Comparison of ENCODE assay signal across 21 cellular contexts in the genomic region with DNA sequence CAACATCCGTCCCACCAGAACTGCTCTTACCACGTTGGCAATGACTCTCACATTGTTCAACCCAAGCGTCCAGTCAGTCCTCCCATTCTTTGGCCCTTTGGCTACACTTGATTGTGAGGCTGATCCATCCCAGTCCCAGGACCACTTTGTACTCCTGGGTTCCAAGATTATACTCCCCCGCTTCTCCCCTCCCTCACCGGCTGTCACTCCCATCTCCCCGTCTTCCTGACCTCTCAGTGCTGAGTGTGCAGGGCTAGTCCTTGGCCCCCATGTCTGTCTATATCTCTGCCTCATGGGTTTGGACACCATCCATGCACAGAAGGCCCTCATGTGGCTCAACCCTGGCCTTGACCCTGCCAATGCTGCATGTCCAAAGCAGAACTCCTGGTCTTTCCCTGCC. TPM values are rescaled to one million over a fixed set of nuclear protein-coding genes. Genes with fewer than 3 reads are reported as not detected.
A peak's percentile ranks its signal among the peaks of the same experiment; 100 is the strongest.
DNase-seq lines count a peak whose midpoint lies in the region; TF ChIP-seq lines count a peak whose summit lies in the region.
"Had no signal": no experiment of that assay in that cellular context is flagged by ENCODE, and none has a peak within 500 bp of the region (broad histone marks: within the 10 kb centered on the region; RNA-seq: fewer than 3 reads in every experiment).

No MANE protein-coding gene starts in this region.

- DNase-seq in activated CD8-positive, alpha-beta memory T cell treated with anti-CD3 and anti-CD28 coated beads for 24 hours: peak; percentile 28
- no peak for DNase-seq in activated CD8-positive, alpha-beta memory T cell treated with anti-CD3 and anti-CD28 coated beads, Interleukin-2, amount 50 U/mL, for 4 hours
- no peak for DNase-seq in HFFc6
- DNase-seq in coronary artery (ENCODE audit: low spot score): peak; percentile 43
- no peak for DNase-seq in osteoblast (ENCODE audit: insufficient read length, low spot score, missing footprints)
- DNase-seq in NOMO-1 treated with DMSO at 0.1 percent for 48 hours (lab: John Stamatoyannopoulos, UW; ENCODE audit: unreplicated experiment): no peak
- DNase-seq in putamen (ENCODE audit: low spot score): no peak
- DNase-seq in NCI-H2227 (lab: John Stamatoyannopoulos, UW; ENCODE audit: unreplicated experiment): no peak
- DNase-seq: Caco-2; CD4-positive, CD25-positive, alpha-beta regulatory T cell; CD8-positive, alpha-beta T cell; DMS153; DND-41; GDM1; GM23248; H9 had no signal

- H3K27ac Mint-ChIP-seq in HFFc6: peak overlapping the region; percentile 96
- H3K27ac Mint-ChIP-seq: B cell; CD8-positive, alpha-beta T cell; H9 had no signal

- H3K4me3 ChIP-seq in coronary artery (no peak overlapping the region), osteoblast (ENCODE audit: insufficient read depth, low read length) (no peak overlapping the region)
- H3K4me3 ChIP-seq: BLaER1, GM12878, GM23248 had no signal

- H3K27ac ChIP-seq in coronary artery (no peak overlapping the region), osteoblast (ENCODE audit: low read depth, low read length) (peak overlapping the region; percentile 46)
- H3K27ac ChIP-seq: 22Rv1, BLaER1, C4-2B, GM23248 had no signal

- H3K27me3 Mint-ChIP-seq in HFFc6 (ENCODE audit: insufficient read depth): no peaks in the 10 kb centered on the region; the same call in 1 of the 2 replicates

- no peak overlapping the region for H3K4me2 ChIP-seq in osteoblast (ENCODE audit: insufficient read depth, low read length)
- H3K4me2 ChIP-seq: BLaER1 had no signal

- no peak overlapping the region for H2AFZ ChIP-seq in osteoblast (ENCODE audit: low read length)
- H2AFZ ChIP-seq: GM23248 had no signal

- TF ChIP-seq CTCF in HFFc6 (IDR thresholded peaks at IDR 0.05): no peak
- TF ChIP-seq CTCF in coronary artery (IDR thresholded peaks at IDR 0.05): no peak
- TF ChIP-seq CTCF in osteoblast (IDR thresholded peaks at IDR 0.05; ENCODE audit: extremely low read depth, low read depth, low read length): no peak

- peaks cover 35% of the 10 kb centered on the region for H3K4me1 ChIP-seq in osteoblast (ENCODE audit: insufficient read depth, low read length)
- H3K4me1 ChIP-seq: Caco-2 had no signal

- H4K20me1 ChIP-seq in osteoblast (ENCODE audit: insufficient read depth, low read length): peaks cover 3% of the 10 kb centered on the region
- H4K20me1 ChIP-seq: BLaER1 had no signal

- H3K36me3 Mint-ChIP-seq in HFFc6 (ENCODE audit: low read depth): peaks cover 52% of the 10 kb centered on the region
- H3K36me3 Mint-ChIP-seq: CD4-positive, CD25-positive, alpha-beta regulatory T cell; CD8-positive, alpha-beta T cell had no signal

- H3K79me2 ChIP-seq in osteoblast (ENCODE audit: insufficient read depth, low read length): peaks cover 90% of the 10 kb centered on the region

- H3K27me3 ChIP-seq in osteoblast (ENCODE audit: insufficient read depth, low read length): no peaks in the 10 kb centered on the region
- H3K27me3 ChIP-seq: BLaER1 had no signal

- no peaks in the 10 kb centered on the region for H3K9me3 ChIP-seq in osteoblast (ENCODE audit: low read depth, low read length)
- H3K9me3 ChIP-seq: BLaER1, Caco-2 had no signal

- peaks cover 29% of the 10 kb centered on the region for H3K36me3 ChIP-seq in osteoblast (ENCODE audit: insufficient read depth, low read length)
- H3K36me3 ChIP-seq: BLaER1 had no signal

- no peak overlapping the region for H3K4me3 Mint-ChIP-seq in HFFc6
- H3K4me3 Mint-ChIP-seq: B cell; CD4-positive, CD25-positive, alpha-beta regulatory T cell; CD8-positive, alpha-beta T cell; H9 had no signal

- peaks cover 92% of the 10 kb centered on the region for H3K4me1 Mint-ChIP-seq in HFFc6 (ENCODE audit: low read depth)
- H3K4me1 Mint-ChIP-seq: CD4-positive, CD25-positive, alpha-beta regulatory T cell had no signal

- no peaks in the 10 kb centered on the region for H3K9me3 Mint-ChIP-seq in HFFc6
- H3K9me3 Mint-ChIP-seq: CD4-positive, CD25-positive, alpha-beta regulatory T cell; CD8-positive, alpha-beta T cell; H9 had no signal

RNA-seq across cellular contexts. Expression of gene ARHGAP22, which starts 12.5 kb away (rescaled TPM):
- 100 to 1,000 TPM in 1 of 6 experiments, 10 to 100 TPM in 5; 74.3 to 117 (median 95.7) TPM for total RNA-seq in HFFc6 (2021; fragmentation: NEBNext Ultra II Directional; extraction: Animal tissue kit (Norgen Biotek cat#: 25700))
- total RNA-seq in osteoblast: 45.6 and 50.1 TPM in 2 replicates
- total RNA-seq: CD8-positive, alpha-beta T cell had no signal

Comparison
In these comparisons a context has a peak if more than half of its experiments do, and no peak if none do; other contexts are left out.
1. DNase-seq: peak in activated CD8-positive, alpha-beta memory T cell treated with anti-CD3 and anti-CD28 coated beads for 24 hours (single experiment) and coronary artery (single experiment); none in activated CD8-positive, alpha-beta memory T cell treated with anti-CD3 and anti-CD28 coated beads, Interleukin-2, amount 50 U/mL, for 4 hours (single experiment), HFFc6 (single experiment), osteoblast (single experiment), NOMO-1 treated with DMSO at 0.1 percent for 48 hours (single experiment), putamen (single experiment) and NCI-H2227 (single experiment).